18 cellular contexts compared by ENCODE assay signal in genomic region chr11:22466809-22467208, GRCh38.
A peak's percentile ranks its signal among the peaks of the same experiment; 100 is the strongest.
DNase-seq lines count a peak whose midpoint lies in the region; ATAC-seq and TF ChIP-seq lines count a peak whose summit lies in the region.
"Had no signal": no experiment of that assay in that cellular context is flagged by ENCODE, and none has a peak within 500 bp of the region (broad histone marks: within the 10 kb centered on the region; RNA-seq: fewer than 3 reads in every experiment).

No MANE protein-coding gene starts in this region.

- ATAC-seq in SK-N-SH treated with all-trans-retinoic acid at 6 μM for 48 hours = peak; percentile 78
- ATAC-seq: GM12878; stimulated activated naive CD8-positive, alpha-beta T cell treated with anti-CD3 and anti-CD28 coated beads, Interleukin-15, amount 100 ng/mL, for 72 hours had no signal

- DNase-seq in ELR (ENCODE audit: low read depth) = peak; percentile 49
- peak; percentile 12 for DNase-seq in fibroblast of peridontal ligament (ENCODE audit: extremely low read depth)
- DNase-seq in putamen (ENCODE audit: low spot score) = peak; percentile 57
- DNase-seq in cerebellum (ENCODE audit: low spot score) = no peak
- no peak for DNase-seq in hippocampal formation (lab: John Stamatoyannopoulos, UW)
- no peak for DNase-seq in NCI-H748 treated with DMSO at 0.1 percent for 48 hours (lab: John Stamatoyannopoulos, UW)
- no peak for DNase-seq in activated CD4-positive, alpha-beta T cell treated with anti-CD3 and anti-CD28 coated beads, Interleukin-2, amount 50 U/mL, for 1 hour
- DNase-seq: activated naive CD4-positive, alpha-beta T cell treated with anti-CD3 and anti-CD28 coated beads, Interleukin-2, amount 50 U/mL, for 16 hours; COR-L47; dermis blood vessel endothelial cell; GOT3; KG1; NCI-H2029 treated with DMSO at 0.1 percent for 48 hours; posterior cingulate gyrus; stimulated activated naive CD8-positive, alpha-beta T cell treated with anti-CD3 and anti-CD28 coated beads, Interleukin-15, amount 100 ng/mL, for 72 hours; T-helper 2 cell had no signal

TF ChIP-seq in SK-N-SH treated with all-trans-retinoic acid at 6 μM for 48 hours, 23 proteins besides CTCF, POLR2A, EP300 and RAD21:
- TF ChIP-seq TOX (CRISPR knock-in tag; IDR thresholded peaks at IDR 0.05; ENCODE audit: borderline replicate concordance) (peak; percentile 40; the same call in 1 of the 2 replicates), PPARA (CRISPR knock-in tag; IDR thresholded peaks at IDR 0.05; ENCODE audit: borderline replicate concordance) (no peak), ISL1 (CRISPR knock-in tag; IDR thresholded peaks at IDR 0.05) (peak; percentile 42; the same call in 1 of the 2 replicates)

Comparison
In these comparisons a context has a peak if more than half of its experiments do, and no peak if none do; other contexts are left out.
1. DNase-seq: peak in ELR (single experiment), fibroblast of peridontal ligament (single experiment) and putamen (single experiment); none in cerebellum (single experiment), hippocampal formation (0 of 2), NCI-H748 treated with DMSO at 0.1 percent for 48 hours (single experiment) and activated CD4-positive, alpha-beta T cell treated with anti-CD3 and anti-CD28 coated beads, Interleukin-2, amount 50 U/mL, for 1 hour (single experiment).